ENCODE assay signal across 22 cellular contexts in genomic region chr10:85225311-85225710, GRCh38.
A peak's percentile ranks its signal among the peaks of the same experiment; 100 is the strongest.
DNase-seq lines count a peak whose midpoint lies in the region; ATAC-seq and TF ChIP-seq lines count a peak whose summit lies in the region.
"Had no signal": no experiment of that assay in that cellular context is flagged by ENCODE, and none has a peak within 500 bp of the region (broad histone marks: within the 10 kb centered on the region; RNA-seq: fewer than 3 reads in every experiment).

No MANE protein-coding gene starts in this region.

- H3K27me3 Mint-ChIP-seq in neural progenitor cell (ENCODE audit: insufficient read depth, low read depth) = no peaks in the 10 kb centered on the region
- H3K27me3 Mint-ChIP-seq: CD4-positive, alpha-beta T cell; CD8-positive, alpha-beta memory T cell had no signal

- no peak overlapping the region for H3K4me3 Mint-ChIP-seq in neural progenitor cell
- H3K4me3 Mint-ChIP-seq: CD14-positive monocyte; CD4-positive, alpha-beta T cell; CD8-positive, alpha-beta memory T cell; GM23338; H9 had no signal

- no peak overlapping the region for H3K4me3 ChIP-seq in neural progenitor cell
- H3K4me3 ChIP-seq: A549; BLaER1 treated with 17β-estradiol and CSF1 and Interleukin-3, amounts not matched to agents 10 nM and 100 nM; GM23338 had no signal

- peaks cover 6% of the 10 kb centered on the region for H3K9me3 Mint-ChIP-seq in neural progenitor cell
- H3K9me3 Mint-ChIP-seq: CD4-positive, alpha-beta T cell had no signal

- H3K9ac ChIP-seq in neural progenitor cell = no peak overlapping the region
- H3K9ac ChIP-seq: BLaER1 treated with 17β-estradiol and CSF1 and Interleukin-3, amounts not matched to agents 10 nM and 100 nM had no signal

- TF ChIP-seq CTCF in neural progenitor cell (IDR thresholded peaks at IDR 0.05) = no peak

- H3K36me3 ChIP-seq in neural progenitor cell = no peaks in the 10 kb centered on the region
- H3K36me3 ChIP-seq: BE2C; BLaER1 treated with 17β-estradiol and CSF1 and Interleukin-3, amounts not matched to agents 10 nM and 100 nM had no signal

- H3K4me1 Mint-ChIP-seq in neural progenitor cell = peaks cover 11% of the 10 kb centered on the region
- H3K4me1 Mint-ChIP-seq: CD14-positive monocyte; CD8-positive, alpha-beta memory T cell; GM23338 had no signal

- no peaks in the 10 kb centered on the region for H3K79me2 ChIP-seq in neural progenitor cell (ENCODE audit: low read depth)

- peak; percentile 3 for DNase-seq in DMS 273 (lab: John Stamatoyannopoulos, UW; ENCODE audit: unreplicated experiment)
- no peak for DNase-seq in DMS 273 treated with DMSO at 0.1 percent for 48 hours (lab: John Stamatoyannopoulos, UW)
- DNase-seq in NCI-H1694 (lab: John Stamatoyannopoulos, UW) = peak; percentile 5
- DNase-seq in NCI-H69 (lab: John Stamatoyannopoulos, UW) = peak; percentile 13
- DNase-seq in neural progenitor cell (ENCODE audit: low spot score) = no peak
- no peak for DNase-seq in substantia nigra (lab: John Stamatoyannopoulos, UW)
- DNase-seq in effector CD4-positive, alpha-beta T cell = no peak
- DNase-seq: ACHN; AML-193; BE2C; CD4-positive, alpha-beta T cell; CD8-positive, alpha-beta memory T cell; DMS153; DND-41; H9 had no signal

- no peaks in the 10 kb centered on the region for H4K20me1 ChIP-seq in neural progenitor cell (ENCODE audit: low read depth)
- H4K20me1 ChIP-seq: BLaER1 treated with 17β-estradiol and CSF1 and Interleukin-3, amounts not matched to agents 10 nM and 100 nM had no signal

- H3K27me3 ChIP-seq in neural progenitor cell = no peaks in the 10 kb centered on the region
- H3K27me3 ChIP-seq: BLaER1 treated with 17β-estradiol and CSF1 and Interleukin-3, amounts not matched to agents 10 nM and 100 nM had no signal

- no peak for ATAC-seq in GM21447 (IDR thresholded peaks at IDR 0.05; ENCODE audit: unreplicated experiment)
- ATAC-seq: A549, GM23338, HCT116 had no signal

- H3K9me3 ChIP-seq in neural progenitor cell (ENCODE audit: low read depth) = no peaks in the 10 kb centered on the region
- H3K9me3 ChIP-seq: A549, BE2C had no signal

- H2AFZ ChIP-seq in neural progenitor cell (replicated peaks) = no peak overlapping the region
- H2AFZ ChIP-seq: GM23338 had no signal

- H3K27ac Mint-ChIP-seq in neural progenitor cell = peak overlapping the region; percentile 2
- H3K27ac Mint-ChIP-seq: CD14-positive monocyte; CD4-positive, alpha-beta T cell; GM23338; H9 had no signal

- H3K27ac ChIP-seq in neural progenitor cell (no peak overlapping the region), substantia nigra (ENCODE audit: low read depth, low read length, poor library complexity, severe bottlenecking) (no peak overlapping the region)
- H3K27ac ChIP-seq: 22Rv1; A549; BLaER1 treated with 17β-estradiol and CSF1 and Interleukin-3, amounts not matched to agents 10 nM and 100 nM had no signal

- no peaks in the 10 kb centered on the region for H3K36me3 Mint-ChIP-seq in neural progenitor cell
- H3K36me3 Mint-ChIP-seq: CD14-positive monocyte; CD8-positive, alpha-beta memory T cell had no signal

- H3K4me2 ChIP-seq in neural progenitor cell = no peak overlapping the region
- H3K4me2 ChIP-seq: A549, GM23338 had no signal

- peaks cover 12% of the 10 kb centered on the region for H3K4me1 ChIP-seq in neural progenitor cell
- H3K4me1 ChIP-seq: A549, BE2C had no signal

- H3F3A ChIP-seq in neural progenitor cell (ENCODE audit: low read depth) = no peaks in the 10 kb centered on the region

Comparison
In these comparisons a context has a peak if more than half of its experiments do, and no peak if none do; other contexts are left out.
1. DNase-seq: peak in DMS 273 (single experiment), NCI-H1694 (single experiment) and NCI-H69 (single experiment); none in DMS 273 treated with DMSO at 0.1 percent for 48 hours (single experiment), neural progenitor cell (single experiment), substantia nigra (0 of 49) and effector CD4-positive, alpha-beta T cell (single experiment).